In the genomic region with DNA sequence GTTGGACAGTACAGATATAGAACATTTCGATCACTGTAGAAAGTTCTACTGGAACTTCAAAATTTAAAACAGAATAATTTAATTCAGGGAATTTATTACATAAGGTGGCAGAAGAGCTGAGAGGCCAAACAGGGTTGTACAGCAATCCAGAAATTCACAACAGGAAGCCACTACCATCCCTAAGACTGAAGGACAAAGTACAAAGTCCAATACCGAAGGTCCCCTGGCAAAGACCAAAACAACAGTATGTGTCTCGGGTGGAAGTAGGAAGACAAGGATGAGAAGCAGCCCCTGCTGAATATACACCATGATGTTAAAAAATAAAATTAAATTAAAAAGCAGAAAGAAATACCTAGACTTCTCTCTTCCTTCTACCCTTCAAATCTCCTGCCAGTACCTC, we compare ENCODE assay signal across 30 cellular contexts.
"Had no signal": no experiment of that assay in that cellular context is flagged by ENCODE, and none has a peak within 500 bp of the region (broad histone marks: within the 10 kb centered on the region; RNA-seq: fewer than 3 reads in every experiment).

No MANE protein-coding gene starts in this region.

- H3K27ac ChIP-seq: ascending aorta, cardiac muscle cell, WERI-Rb-1 had no signal

- H3K9me3 ChIP-seq: ascending aorta had no signal

- DNase-seq: activated CD4-positive, alpha-beta memory T cell treated with anti-CD3 and anti-CD28 coated beads, Interleukin-2, amount 10 ng/mL, durations not matched to agents 7 days and 5 days; activated CD4-positive, alpha-beta T cell treated with anti-CD3 and anti-CD28 coated beads for 1 hour; activated CD4-positive, alpha-beta T cell treated with anti-CD3 and anti-CD28 coated beads for 36 hours; activated CD4-positive, alpha-beta T cell treated with anti-CD3 and anti-CD28 coated beads for 48 hours; activated CD4-positive, alpha-beta T cell treated with anti-CD3 and anti-CD28 coated beads, Interleukin-2, amount 10 ng/mL, durations not matched to agents 7 days and 5 days; activated CD4-positive, alpha-beta T cell treated with anti-CD3 and anti-CD28 coated beads, Interleukin-2, amount 50 U/mL, for 48 hours; activated CD4-positive, CD25-positive, alpha-beta regulatory T cell; activated CD8-positive, alpha-beta memory T cell treated with anti-CD3 and anti-CD28 coated beads for 24 hours; activated CD8-positive, alpha-beta memory T cell treated with anti-CD3 and anti-CD28 coated beads, Interleukin-2, amount 10 ng/mL, durations not matched to agents 7 days and 5 days; activated CD8-positive, alpha-beta memory T cell treated with anti-CD3 and anti-CD28 coated beads, Interleukin-2, amount 50 U/mL, for 48 hours; activated CD8-positive, alpha-beta T cell treated with anti-CD3 and anti-CD28 coated beads, Interleukin-2, amount 10 ng/mL, durations not matched to agents 7 days and 5 days; activated effector memory CD4-positive, alpha-beta T cell treated with Interleukin-2 at 50 U/mL for 16 hours; activated gamma-delta T cell; activated naive CD4-positive, alpha-beta T cell treated with anti-CD3 and anti-CD28 coated beads, Interleukin-2, amount 10 ng/mL, durations not matched to agents 7 days and 5 days; activated naive CD4-positive, alpha-beta T cell treated with Interleukin-2 at 50 U/mL for 16 hours; activated naive CD8-positive, alpha-beta T cell treated with anti-CD3 and anti-CD28 coated beads, Interleukin-2, amount 10 ng/mL, durations not matched to agents 7 days and 5 days; activated naive CD8-positive, alpha-beta T cell treated with anti-CD3 and anti-CD28 coated beads, Interleukin-2, amount 50 U/mL, for 24 hours; activated T-cell treated with anti-CD3 and anti-CD28 coated beads, Interleukin-2, amount 50 U/mL, for 24 hours; activated T-cell treated with anti-CD3 and anti-CD28 coated beads, Interleukin-2, amount 50 U/mL, for 48 hours; amygdala; anterior cingulate cortex; caudate nucleus; cerebellar nuclear complex; T-helper 2 cell; T-helper 9 cell; WERI-Rb-1 had no signal

- H3K36me3 ChIP-seq: cardiac muscle cell had no signal

- ATAC-seq: activated CD4-positive, alpha-beta T cell treated with anti-CD3 and anti-CD28 coated beads for 36 hours; activated CD4-positive, CD25-positive, alpha-beta regulatory T cell treated with anti-CD3 and anti-CD28 coated beads, Interleukin-2, amount 50 U/mL, for 24 hours; activated CD8-positive, alpha-beta memory T cell treated with anti-CD3 and anti-CD28 coated beads, Interleukin-2, amount 10 ng/mL, durations not matched to agents 7 days and 5 days; activated CD8-positive, alpha-beta T cell treated with anti-CD3 and anti-CD28 coated beads, Interleukin-2, amount 10 ng/mL, durations not matched to agents 7 days and 5 days; activated naive CD8-positive, alpha-beta T cell treated with anti-CD3 and anti-CD28 coated beads, Interleukin-2, amount 50 U/mL, for 24 hours; WTC11 had no signal

- H3K4me3 ChIP-seq: ascending aorta, cardiac muscle cell had no signal

- H3K27me3 ChIP-seq: ascending aorta, cardiac muscle cell had no signal
